16 cellular contexts compared by ENCODE assay signal in the genomic region with DNA sequence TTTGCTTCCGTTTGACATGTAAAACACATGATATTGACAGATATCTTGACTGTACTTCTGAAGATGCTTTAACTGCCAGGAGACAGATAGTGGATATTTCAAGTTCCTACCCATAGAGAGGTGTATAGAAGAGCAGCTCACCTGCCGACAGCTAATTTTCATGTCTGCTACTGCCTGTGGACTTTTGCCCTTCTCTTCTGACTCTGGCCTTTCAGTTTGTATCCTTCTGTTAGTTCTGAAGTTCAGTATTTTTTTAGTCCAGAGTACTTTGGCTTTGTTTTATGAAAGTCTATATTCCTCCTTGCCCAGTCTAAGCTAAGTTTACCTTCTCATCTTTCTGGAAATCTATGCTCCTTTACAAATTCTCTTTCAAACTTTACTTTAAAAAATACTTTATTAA. TPM values are rescaled to one million over a fixed set of nuclear protein-coding genes. Genes with fewer than 3 reads are reported as not detected.
DNase-seq lines count a peak whose midpoint lies in the region; ATAC-seq, FAIRE-seq and TF ChIP-seq lines count a peak whose summit lies in the region.
"Had no signal": no experiment of that assay in that cellular context is flagged by ENCODE, and none has a peak within 500 bp of the region (broad histone marks: within the 10 kb centered on the region; RNA-seq: fewer than 3 reads in every experiment).

No MANE protein-coding gene starts in this region.

- H3K27me3 ChIP-seq in GM12878 (replicated peaks in 1 of 2; ENCODE audit: control insufficient read depth in 2 of 2, insufficient read depth in 2 of 2, low read length in 1 of 2) (no peaks in the 10 kb centered on the region), small intestine (ENCODE audit: control insufficient read depth in 2 of 2, insufficient read depth in 2 of 2, low read length in 2 of 2) (no peaks in the 10 kb centered on the region)
- H3K27me3 ChIP-seq: BLaER1 treated with 17β-estradiol and CSF1 and Interleukin-3, amounts not matched to agents 10 nM and 100 nM had no signal

- no peak overlapping the region for H3K9ac ChIP-seq in GM12878 (ENCODE audit: control insufficient read depth, insufficient read depth, low read length)
- H3K9ac ChIP-seq: BLaER1 treated with 17β-estradiol and CSF1 and Interleukin-3, amounts not matched to agents 10 nM and 100 nM had no signal

- H3K9me3 ChIP-seq in GM12878 (replicated peaks; ENCODE audit: control insufficient read depth, insufficient read depth, low read length) (peaks cover 15% of the 10 kb centered on the region), small intestine (ENCODE audit: control insufficient read depth, low read depth) (no peaks in the 10 kb centered on the region)

- H4K20me1 ChIP-seq in GM12878 (ENCODE audit: control insufficient read depth, insufficient read depth), result no peaks in the 10 kb centered on the region
- H4K20me1 ChIP-seq: BLaER1 treated with 17β-estradiol and CSF1 and Interleukin-3, amounts not matched to agents 10 nM and 100 nM had no signal

- RAD21 ChIA-PET in GM12878 (lab: Charles Lee; ENCODE audit: unreplicated experiment), result interaction anchor here (0.9 to 4.0 kb wide), 13 partner anchors 8 to 92 kb away, joined by 3 to 25 read pairs (median 4); a partner anchor contains a TSS

- H3K79me2 ChIP-seq in GM12878 (ENCODE audit: control insufficient read depth, insufficient read depth, low read length), result no peaks in the 10 kb centered on the region

- H3K36me3 ChIP-seq in GM12878 (ENCODE audit: control insufficient read depth in 2 of 2, insufficient read depth in 2 of 2, low read length in 1 of 2), result no peaks in the 10 kb centered on the region; a peak in 2 of 4 replicates
- H3K36me3 ChIP-seq in small intestine (ENCODE audit: control insufficient read depth in 2 of 2, insufficient read depth in 2 of 2, low read length in 2 of 2), result no peaks in the 10 kb centered on the region
- H3K36me3 ChIP-seq: BLaER1 treated with 17β-estradiol and CSF1 and Interleukin-3, amounts not matched to agents 10 nM and 100 nM had no signal

- ATAC-seq in GM12878 (no peak), left lobe of liver (peak; percentile 80), HG03354 (IDR thresholded peaks at IDR 0.05; ENCODE audit: poor library complexity, severe bottlenecking, unreplicated experiment) (no peak)
- ATAC-seq: CD8-positive, alpha-beta T cell; GM23338 had no signal

- H2AFZ ChIP-seq in GM12878 (ENCODE audit: control insufficient read depth, low read depth, low read length), result peak overlapping the region; percentile 15; the same call in 1 of the 2 replicates
- H2AFZ ChIP-seq: GM23338 had no signal

- POLR2A ChIA-PET in GM12878 (lab: Charles Lee), result interaction anchor here (0.5 to 3.6 kb wide), 8 partner anchors 9 to 84 kb away, joined by 3 to 19 read pairs (median 6); a partner anchor contains a TSS

- H3K4me3 ChIP-seq in GM12878, result no peak overlapping the region
- H3K4me3 ChIP-seq in small intestine (ENCODE audit: low read depth in 1 of 2, low read length in 2 of 2), result no peak overlapping the region
- H3K4me3 ChIP-seq: BLaER1 treated with 17β-estradiol and CSF1 and Interleukin-3, amounts not matched to agents 10 nM and 100 nM; GM23338 had no signal

- no TSS peak for BruUV-seq in GM12878 (replicated peaks; lab: Mats Ljungman, UMichigan)

- no peak for TF ChIP-seq CTCF in GM12878 (IDR thresholded peaks at IDR 0.05 in 2 of 3, conservative IDR thresholded peaks at IDR 0.05 in 1 of 3; ENCODE audit: control insufficient read depth in 2 of 3, extremely low read depth in 1 of 3, insufficient read depth in 1 of 3, low read depth in 3 of 3, low read length in 3 of 3)

- 52% methylated on average over 2 of the region's 2 CpGs for whole genome bisulfite sequencing in GM12878 (ENCODE audit: insufficient coverage, insufficient replicate concordance, low lambda C conversion rate, missing lambda C conversion rate)
- 14 to 59% (median 40%) methylated on average over 2 of the region's 2 CpGs for whole genome bisulfite sequencing in small intestine, 3 donors

- in situ Hi-C loops in GM12878 (cut with MboI), result no loop called here

- H3K4me1 ChIP-seq in GM12878 (ENCODE audit: control insufficient read depth, insufficient read depth, low read length) (peaks cover 11% of the 10 kb centered on the region), small intestine (ENCODE audit: control insufficient read depth in 2 of 2, insufficient read depth in 1 of 2, low read depth in 1 of 2, low read length in 1 of 2) (peaks cover 0 to 3% of the 10 kb centered on the region in 2 donors)

- no peak for TF ChIP-seq EP300 in GM12878 (IDR thresholded peaks at IDR 0.05; ENCODE audit: borderline replicate concordance in 1 of 2, control insufficient read depth in 1 of 2, low read depth in 2 of 2, low read length in 2 of 2)

- no peak overlapping the region for H3K27ac ChIP-seq in GM12878 (ENCODE audit: control insufficient read depth, insufficient read depth)
- H3K27ac ChIP-seq in small intestine (ENCODE audit: low read depth in 1 of 2, low read length in 1 of 2), result no peak overlapping the region
- H3K27ac ChIP-seq: BLaER1 treated with 17β-estradiol and CSF1 and Interleukin-3, amounts not matched to agents 10 nM and 100 nM had no signal

- SMC1A ChIA-PET in GM12878 (lab: Charles Lee; ENCODE audit: uncharacterized antibody, unreplicated experiment), result interaction anchor here (0.7 to 12.5 kb wide), 18 partner anchors 6 to 197 kb away, joined by 3 to 145 read pairs (median 4); a partner anchor contains a TSS

- FAIRE-seq in GM12892 (lab: Jason Lieb, UNC) (peak; percentile 27), GM12878 (lab: Jason Lieb, UNC) (peak; percentile 49), small intestine (lab: Jason Lieb, UNC) (no peak)
- FAIRE-seq: GM12891, GM18507, H54 had no signal

- CTCF ChIA-PET in GM12878 (lab: Yijun Ruan, JAX), result interaction anchor here (1.0 to 2.0 kb wide), 5 partner anchors 9 to 197 kb away, joined by 3 to 5 read pairs (median 4); no protein-coding TSS in a partner anchor

- intact Hi-C loops in GM12878 (cut with micrococcal nuclease; ENCODE audit: unreplicated experiment), result no loop called here

- no peak for TF ChIP-seq RAD21 in GM12878 (IDR thresholded peaks at IDR 0.05; ENCODE audit: insufficient read depth, low read depth, low read length)

- H3K4me2 ChIP-seq in GM12878 (ENCODE audit: control insufficient read depth, insufficient read depth), result no peak overlapping the region
- H3K4me2 ChIP-seq: BLaER1 treated with 17β-estradiol and CSF1 and Interleukin-3, amounts not matched to agents 10 nM and 100 nM; GM23338 had no signal

- DNase-seq in GM12892 (ENCODE audit: insufficient read length) (no peak), GM12878 (ENCODE audit: low read depth, low spot score) (no peak), left lobe of liver (ENCODE audit: low spot score) (no peak), small intestine (peak; percentile 61), germinal center (ENCODE audit: low spot score) (no peak)
- DNase-seq: Calu3; CD8-positive, alpha-beta T cell; DND-41; EL; HCEC 1CT had no signal

- no peak for TF ChIP-seq POLR2A in GM12892 (IDR thresholded peaks at IDR 0.05; ENCODE audit: low read depth, low read length)
- TF ChIP-seq POLR2A in GM12878 (IDR thresholded peaks at IDR 0.05; ENCODE audit: low read depth, low read length), result no peak

TF ChIP-seq in GM12878, 131 proteins besides CTCF, POLR2A, EP300 and RAD21 (continues in another document):
- TF ChIP-seq, protein P1, sequence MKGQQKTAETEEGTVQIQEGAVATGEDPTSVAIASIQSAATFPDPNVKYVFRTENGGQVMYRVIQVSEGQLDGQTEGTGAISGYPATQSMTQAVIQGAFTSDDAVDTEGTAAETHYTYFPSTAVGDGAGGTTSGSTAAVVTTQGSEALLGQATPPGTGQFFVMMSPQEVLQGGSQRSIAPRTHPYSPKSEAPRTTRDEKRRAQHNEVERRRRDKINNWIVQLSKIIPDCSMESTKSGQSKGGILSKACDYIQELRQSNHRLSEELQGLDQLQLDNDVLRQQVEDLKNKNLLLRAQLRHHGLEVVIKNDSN (IDR thresholded peaks at IDR 0.05; ENCODE audit: borderline replicate concordance, extremely low read length, insufficient read depth, low read depth, low read length), result no peak
- no peak for TF ChIP-seq ZNF207 (IDR thresholded peaks at IDR 0.05; ENCODE audit: borderline replicate concordance)

RNA-seq across cellular contexts. Expression of a gene that starts 30.8 kb away (rescaled TPM):
- polyA plus RNA-seq in GM12892 (2012; ENCODE audit: missing spikeins), result 93.4 TPM
- total RNA-seq in GM12878 (2013; cell fraction: nucleolus; rRNA removed), result 283 and 300 TPM in 2 replicates
- total RNA-seq in GM12878 (2014; rRNA removed) (92.7 and 120 TPM in 2 replicates), GM12878 (2014; rRNA removed; fragmentation: Illumina TruSeq; extraction: Trizol) (130 and 131 TPM in 2 replicates), GM12878 (2021) (110 and 131 TPM in 2 replicates), left lobe of liver (7.7 TPM)
- polyA plus RNA-seq in GM12878 (2011; ENCODE audit: low read depth), result 19.4 TPM
- polyA plus RNA-seq in GM12878 (2011; rRNA removed) (121 and 218 TPM in 2 replicates), GM12878 (2014; fragmentation: Illumina TruSeq; extraction: Trizol) (134 and 173 TPM in 2 replicates), GM12878 (2014; fragmentation: Nextera tagmentation; extraction: Ambion mirVana) (10 to 100 TPM; 43.0 to 50.2 TPM), GM12878 (2014; rRNA removed) (76.8 and 90.8 TPM in 2 replicates), GM12878 (2016; fragmentation: Nextera tagmentation; extraction: Ambion mirVana) (100 to 1,000 TPM; 144 to 154 TPM), small intestine (10 to 100 TPM in 1 of 3 donors, 1 to 10 TPM in 2; 5.8 to 14.9 (median 6.2) TPM)
- polyA plus RNA-seq in GM12878 (2011; cell fraction: cytosol; rRNA removed), result 24.3 and 29.2 TPM in 2 replicates
- polyA plus RNA-seq in GM12878 (2011; cell fraction: nucleus; rRNA removed), result 70.9 and 75.1 TPM in 2 replicates
- 40.8 and 44.4 TPM in 2 replicates for polyA plus RNA-seq in GM12878 (2012)
- polyA minus RNA-seq in GM12878 (2011; rRNA and poly(A)+ RNA removed), result 41.8 and 75.6 TPM in 2 replicates
- polyA minus RNA-seq in GM12878 (2011; cell fraction: cytosol; rRNA and poly(A)+ RNA removed), result 35.9 and 43.5 TPM in 2 replicates
- 36.5 and 60.8 TPM in 2 replicates for polyA minus RNA-seq in GM12878 (2011; cell fraction: nucleus; rRNA and poly(A)+ RNA removed)

Comparison
In these comparisons a context has a peak if more than half of its experiments do, and no peak if none do; other contexts are left out.
1. RNA of a gene that starts 30.8 kb away (total RNA-seq): 92.7 to 300 TPM in GM12878; 7.7 TPM in left lobe of liver (single experiment); every median in the first group is over 10 times any median in the second.